In genomic region chr6:14060971-14061370, GRCh38 we compare ENCODE assay signal across 23 cellular contexts. TPM values are rescaled to one million over a fixed set of nuclear protein-coding genes. Genes with fewer than 3 reads are reported as not detected.
DNase-seq lines count a peak whose midpoint lies in the region; ATAC-seq and TF ChIP-seq lines count a peak whose summit lies in the region.
"Had no signal": no experiment of that assay in that cellular context is flagged by ENCODE, and none has a peak within 500 bp of the region (broad histone marks: within the 10 kb centered on the region; RNA-seq: fewer than 3 reads in every experiment).

No MANE protein-coding gene starts in this region.

- DNase-seq in left ventricle myocardium superior (no peak), left ventricle myocardium inferior (no peak), NCI-H446 treated with DMSO at 0.1 percent for 48 hours (lab: John Stamatoyannopoulos, UW) (peak; percentile 51), astrocyte of the hippocampus (ENCODE audit: low read depth, low spot score) (peak; percentile 45), thyroid gland (peak; percentile 43 to 63), activated gamma-delta T cell (lab: John Stamatoyannopoulos, UW) (no peak)
- DNase-seq in stimulated activated CD8-positive, alpha-beta memory T cell treated with anti-CD3 and anti-CD28 coated beads, Interleukin-4, amount 100 ng/mL, for 48 hours, result no peak
- DNase-seq: CD8-positive, alpha-beta memory T cell; DMS 273 treated with DMSO at 0.1 percent for 48 hours; GF-D8; HCEC 1CT; KBM-7; MM.1S; NCI-H1105; NCI-H187; NCI-H2171; NCI-H510A treated with DMSO at 0.1 percent for 48 hours; NK-92 treated with Interleukin-12 subunit alpha and Interleukin-12 subunit beta, amount 100 ng/mL, for 24 hours; SJCRH30; SW 1271 had no signal

- no peak for TF ChIP-seq POLR2A in thyroid gland (IDR thresholded peaks at IDR 0.05)

- H3K27me3 ChIP-seq in left ventricle myocardium inferior (ENCODE audit: low read depth), result peaks cover 43% of the 10 kb centered on the region
- no peaks in the 10 kb centered on the region for H3K27me3 ChIP-seq in thyroid gland
- H3K27me3 ChIP-seq: BLaER1 treated with 17β-estradiol and CSF1 and Interleukin-3, amounts not matched to agents 10 nM and 100 nM; SJCRH30 had no signal

- H3K9me3 ChIP-seq in left ventricle myocardium inferior (replicated peaks), result peaks cover 9% of the 10 kb centered on the region
- no peaks in the 10 kb centered on the region for H3K9me3 ChIP-seq in thyroid gland
- H3K9me3 ChIP-seq: A549, SJCRH30 had no signal

- TF ChIP-seq CTCF in left ventricle myocardium inferior (IDR thresholded peaks at IDR 0.05; ENCODE audit: borderline replicate concordance), result no peak
- no peak for TF ChIP-seq CTCF in thyroid gland (IDR thresholded peaks at IDR 0.05)

- intact Hi-C loops in left ventricle myocardium superior (cut with micrococcal nuclease), result no loop called here
- intact Hi-C loops in left ventricle myocardium inferior (cut with micrococcal nuclease), result loop anchor here (10.0 kb wide), 1 partner anchor 146 kb away; no protein-coding TSS in a partner anchor
- intact Hi-C loops in thyroid gland (cut with DNase I), result loop anchor here (10.0 kb wide), 1 partner anchor 266 kb away; no protein-coding TSS in a partner anchor

- 12 to 15% methylated on average over 1 of the region's 1 CpG for WGBS in thyroid gland, 2 donors

- H3K4me3 ChIP-seq in left ventricle myocardium inferior (no peak overlapping the region), thyroid gland (replicated peaks in 1 of 3) (no peak overlapping the region)
- H3K4me3 ChIP-seq: A549; BLaER1 treated with 17β-estradiol and CSF1 and Interleukin-3, amounts not matched to agents 10 nM and 100 nM; SJCRH30 had no signal

- ATAC-seq in left ventricle myocardium superior, result peak; percentile 76
- ATAC-seq in HG02588 (IDR thresholded peaks at IDR 0.05; ENCODE audit: unreplicated experiment), result no peak
- ATAC-seq: A549 had no signal

- H3K36me3 ChIP-seq in left ventricle myocardium inferior (no peaks in the 10 kb centered on the region), thyroid gland (no peaks in the 10 kb centered on the region)
- H3K36me3 ChIP-seq: BLaER1 treated with 17β-estradiol and CSF1 and Interleukin-3, amounts not matched to agents 10 nM and 100 nM; SJCRH30 had no signal

- H3K27ac ChIP-seq in left ventricle myocardium inferior (replicated peaks), result no peak overlapping the region
- H3K27ac ChIP-seq in thyroid gland, result no peak overlapping the region
- H3K27ac ChIP-seq: BLaER1 treated with 17β-estradiol and CSF1 and Interleukin-3, amounts not matched to agents 10 nM and 100 nM; SJCRH30 had no signal

- H3K4me1 ChIP-seq in left ventricle myocardium inferior, result peaks cover 6% of the 10 kb centered on the region
- no peaks in the 10 kb centered on the region for H3K4me1 ChIP-seq in thyroid gland
- H3K4me1 ChIP-seq: BLaER1 treated with 17β-estradiol and CSF1 and Interleukin-3, amounts not matched to agents 10 nM and 100 nM; SJCRH30 had no signal

RNA-seq across cellular contexts. Expression of gene CD83, which starts 56.6 kb away (rescaled TPM):
- 1.6 TPM for total RNA-seq in left ventricle myocardium superior
- total RNA-seq in left ventricle myocardium inferior, result 1.8 TPM
- total RNA-seq in thyroid gland, result 1 to 10 TPM; 3.0 to 4.7 (median 3.4) TPM

Comparison
In these comparisons a context has a peak if more than half of its experiments do, and no peak if none do; other contexts are left out.
1. DNase-seq: peak in NCI-H446 treated with DMSO at 0.1 percent for 48 hours (single experiment), astrocyte of the hippocampus (single experiment) and thyroid gland (2 of 2); none in left ventricle myocardium superior (single experiment), left ventricle myocardium inferior (single experiment), activated gamma-delta T cell (single experiment) and stimulated activated CD8-positive, alpha-beta memory T cell treated with anti-CD3 and anti-CD28 coated beads, Interleukin-4, amount 100 ng/mL, for 48 hours (single experiment).